16 cellular contexts compared by ENCODE assay signal in the genomic region with DNA sequence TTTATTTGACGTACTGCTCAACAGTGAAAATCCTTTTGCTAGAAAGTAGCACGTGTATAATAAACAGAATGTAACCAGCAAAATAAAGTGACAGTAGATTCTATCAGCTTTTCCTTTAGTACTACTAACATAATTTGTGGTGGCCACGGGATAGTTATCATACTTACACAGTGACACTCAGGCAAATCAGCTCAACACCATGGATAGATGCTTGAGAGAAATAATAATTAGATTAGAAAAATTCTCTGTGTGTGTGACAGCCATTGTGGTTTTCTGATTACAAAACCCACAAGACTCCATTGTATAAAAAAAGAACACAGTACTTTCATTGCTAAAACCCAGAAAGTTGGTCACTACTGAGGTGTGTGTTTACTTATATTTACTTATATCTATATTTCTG.
DNase-seq lines count a peak whose midpoint lies in the region; ATAC-seq, FAIRE-seq and TF ChIP-seq lines count a peak whose summit lies in the region.
"Had no signal": no experiment of that assay in that cellular context is flagged by ENCODE, and none has a peak within 500 bp of the region (broad histone marks: within the 10 kb centered on the region; RNA-seq: fewer than 3 reads in every experiment).

No MANE protein-coding gene starts in this region.

- DNase-seq in EH (ENCODE audit: low read depth), result peak; percentile 85
- peak; percentile 62 for DNase-seq in LHCN-M2 (ENCODE audit: low read depth)
- DNase-seq in astrocyte of the cerebellum (ENCODE audit: low read depth), result peak; percentile 43
- DNase-seq in mesenchymal stem cell, result peak; percentile 58
- DNase-seq in left lung, result no peak
- no peak for DNase-seq in thyroid gland
- DNase-seq in GM19240 (ENCODE audit: insufficient read length, low spot score), result no peak
- DNase-seq in pancreas, result no peak
- DNase-seq: activated effector memory CD4-positive, alpha-beta T cell treated with Interleukin-2 at 50 U/mL for 16 hours; body of pancreas; H9; mammary epithelial cell; NCI-H2227 treated with DMSO at 0.1 percent for 48 hours; upper lobe of right lung had no signal

- TF ChIP-seq CTCF in astrocyte of the cerebellum (IDR thresholded peaks at IDR 0.05; ENCODE audit: low read depth, low read length, missing control alignments) (no peak), left lung (IDR thresholded peaks at IDR 0.05) (no peak), thyroid gland (IDR thresholded peaks at IDR 0.05) (no peak), pancreas (IDR thresholded peaks at IDR 0.05) (no peak)

- peak overlapping the region; percentile 19 for H3K9ac ChIP-seq in mesenchymal stem cell (ENCODE audit: low read length)

- no peak overlapping the region for H2BK15ac ChIP-seq in mesenchymal stem cell (ENCODE audit: low read depth, poor library complexity, severe bottlenecking)

- H2AK5ac ChIP-seq in mesenchymal stem cell (ENCODE audit: low read length, severe bottlenecking), result no peak overlapping the region

- H2BK5ac ChIP-seq in mesenchymal stem cell (ENCODE audit: low read depth, low read length, poor library complexity, severe bottlenecking), result no peak overlapping the region

- no peak overlapping the region for H3K4ac ChIP-seq in mesenchymal stem cell (ENCODE audit: low read depth in 1 of 2, low read length in 2 of 2)

- H3K36me3 ChIP-seq in mesenchymal stem cell (ENCODE audit: control insufficient read depth in 1 of 2, insufficient read depth in 2 of 2, low read depth in 1 of 2, low read length in 2 of 2) (no peaks in the 10 kb centered on the region), left lung (no peaks in the 10 kb centered on the region), thyroid gland (no peaks in the 10 kb centered on the region), pancreas (no peaks in the 10 kb centered on the region)
- H3K36me3 ChIP-seq: upper lobe of right lung had no signal

- ATAC-seq in left lung, result no peak
- ATAC-seq in pancreas, result no peak
- ATAC-seq: body of pancreas, sciatic nerve, upper lobe of right lung, WTC11 had no signal

- intact Hi-C loops in left lung (cut with DNase I), result no loop called here
- intact Hi-C loops in thyroid gland (cut with DNase I), result no loop called here
- intact Hi-C loops in pancreas (cut with DNase I), result no loop called here

- H3K27me3 ChIP-seq in mesenchymal stem cell (ENCODE audit: control insufficient read depth in 1 of 2, insufficient read depth in 1 of 2, low read length in 2 of 2) (no peaks in the 10 kb centered on the region), left lung (no peaks in the 10 kb centered on the region), thyroid gland (no peaks in the 10 kb centered on the region), pancreas (no peaks in the 10 kb centered on the region)
- H3K27me3 ChIP-seq: body of pancreas, upper lobe of right lung had no signal

- H3K27ac ChIP-seq in mesenchymal stem cell (ENCODE audit: low read length, poor library complexity, severe bottlenecking) (no peak overlapping the region), left lung (no peak overlapping the region), thyroid gland (no peak overlapping the region), pancreas (no peak overlapping the region)
- H3K27ac ChIP-seq: body of pancreas, upper lobe of right lung had no signal

- H3K4me1 ChIP-seq in mesenchymal stem cell (ENCODE audit: control insufficient read depth, insufficient read depth, low read depth, low read length), result peaks cover 2% of the 10 kb centered on the region
- no peaks in the 10 kb centered on the region for H3K4me1 ChIP-seq in left lung
- H3K4me1 ChIP-seq in thyroid gland, result no peaks in the 10 kb centered on the region
- no peaks in the 10 kb centered on the region for H3K4me1 ChIP-seq in pancreas
- H3K4me1 ChIP-seq: body of pancreas, upper lobe of right lung had no signal

- H3K79me1 ChIP-seq in mesenchymal stem cell (replicated peaks; ENCODE audit: low read length, poor library complexity, severe bottlenecking), result no peaks in the 10 kb centered on the region

- no peak overlapping the region for H4K91ac ChIP-seq in mesenchymal stem cell (ENCODE audit: low read length)

- H3K4me3 ChIP-seq in astrocyte of the cerebellum (ENCODE audit: low read depth, low read length) (no peak overlapping the region), mesenchymal stem cell (ENCODE audit: insufficient read depth in 1 of 2, low read depth in 1 of 2, low read length in 2 of 2) (no peak overlapping the region), left lung (no peak overlapping the region), thyroid gland (replicated peaks in 1 of 3) (no peak overlapping the region), pancreas (no peak overlapping the region)
- H3K4me3 ChIP-seq: body of pancreas, upper lobe of right lung had no signal

- H3K14ac ChIP-seq in mesenchymal stem cell (ENCODE audit: low read length in 2 of 2), result no peak overlapping the region

- FAIRE-seq in pancreas (lab: Jason Lieb, UNC), result no peak

- H2BK120ac ChIP-seq in mesenchymal stem cell (ENCODE audit: low read depth, low read length), result no peak overlapping the region

- H3K9me3 ChIP-seq in mesenchymal stem cell (ENCODE audit: control insufficient read depth, low read length) (no peaks in the 10 kb centered on the region), left lung (no peaks in the 10 kb centered on the region), thyroid gland (no peaks in the 10 kb centered on the region), pancreas (no peaks in the 10 kb centered on the region)
- H3K9me3 ChIP-seq: body of pancreas, upper lobe of right lung had no signal

- H4K8ac ChIP-seq in mesenchymal stem cell (ENCODE audit: low read length), result no peak overlapping the region

- no peak overlapping the region for H2AFZ ChIP-seq in mesenchymal stem cell (ENCODE audit: low read depth, low read length)

- no peak for TF ChIP-seq POLR2A in thyroid gland (IDR thresholded peaks at IDR 0.05)

- no peak overlapping the region for H3K23ac ChIP-seq in mesenchymal stem cell (ENCODE audit: low read length in 2 of 2)

- no peak overlapping the region for H3K4me2 ChIP-seq in mesenchymal stem cell (ENCODE audit: low read length, poor library complexity, severe bottlenecking)

- H3K18ac ChIP-seq in mesenchymal stem cell (ENCODE audit: low read depth in 1 of 2, low read length in 2 of 2), result no peak overlapping the region

- WGBS in mesenchymal stem cell, result no CpG with 5 or more reads among the region's 3 CpGs
- WGBS in thyroid gland, 2 donors, result 70 to 79% methylated on average over 3 of the region's 3 CpGs
- WGBS in pancreas, 2 donors, result 61 to 64% methylated on average over 3 of the region's 3 CpGs

- H2BK12ac ChIP-seq in mesenchymal stem cell (ENCODE audit: low read length in 2 of 2), result no peak overlapping the region

- in situ Hi-C loops in astrocyte of the cerebellum (cut with HindIII; ENCODE audit: low sequenced_read_pairs), result no loop called here

Comparison
In these comparisons a context has a peak if more than half of its experiments do, and no peak if none do; other contexts are left out.
1. DNase-seq: peak in EH (single experiment), LHCN-M2 (single experiment), astrocyte of the cerebellum (single experiment) and mesenchymal stem cell (single experiment); none in left lung (0 of 2), thyroid gland (0 of 2), GM19240 (single experiment) and pancreas (0 of 6).